In genomic region chrX:5122181-5122678, GRCh38 we compare ENCODE assay signal across 31 cellular contexts.
"Had no signal": no experiment of that assay in that cellular context is flagged by ENCODE, and none has a peak within 500 bp of the region (broad histone marks: within the 10 kb centered on the region; RNA-seq: fewer than 3 reads in every experiment).

No MANE protein-coding gene starts in this region.

- H3K4me1 ChIP-seq: ascending aorta, esophagus muscularis mucosa, foreskin keratinocyte, gastrocnemius medialis, heart right ventricle had no signal

- H3K9me3 ChIP-seq: ascending aorta, esophagus muscularis mucosa, gastrocnemius medialis, heart right ventricle had no signal

- H3K9me3 Mint-ChIP-seq: activated B cell treated with CpG ODN at 0.5 μM for 24 hours; activated CD4-positive, alpha-beta memory T cell treated with anti-CD3 and anti-CD28 coated beads for 36 hours; activated naive CD4-positive, alpha-beta T cell treated with anti-CD3 and anti-CD28 coated beads, Interleukin-2, amount 50 U/mL, for 72 hours; activated naive CD8-positive, alpha-beta T cell treated with anti-CD3 and anti-CD28 coated beads, Interleukin-2, amount 10 ng/mL, durations not matched to agents 7 days and 5 days; activated T-cell treated with anti-CD3 and anti-CD28 coated beads, Interleukin-2, amount 50 U/mL, for 24 hours; activated T-cell treated with anti-CD3 and anti-CD28 coated beads, Interleukin-2, amount 50 U/mL, for 72 hours; T-helper 2 cell treated with Interferon-gamma antibody and Interleukin-4, amounts not matched to agents 5 μg/mL and 100 μg/mL, for 36 hours had no signal

- H3K4me3 ChIP-seq: ascending aorta, esophagus muscularis mucosa, gastrocnemius medialis, heart right ventricle had no signal

- H3K27me3 Mint-ChIP-seq: activated B cell treated with CpG ODN at 0.5 μM for 24 hours; activated CD4-positive, alpha-beta memory T cell treated with anti-CD3 and anti-CD28 coated beads for 36 hours; activated naive CD4-positive, alpha-beta T cell treated with anti-CD3 and anti-CD28 coated beads, Interleukin-2, amount 10 ng/mL, durations not matched to agents 7 days and 5 days; activated naive CD8-positive, alpha-beta T cell treated with anti-CD3 and anti-CD28 coated beads, Interleukin-2, amount 10 ng/mL, durations not matched to agents 7 days and 5 days; activated T-cell treated with anti-CD3 and anti-CD28 coated beads, Interleukin-2, amount 50 U/mL, for 24 hours; effector memory CD8-positive, alpha-beta T cell; T-helper 17 cell had no signal

- H3K27ac Mint-ChIP-seq: activated B cell treated with CpG ODN at 0.5 μM for 24 hours; activated CD4-positive, alpha-beta memory T cell treated with anti-CD3 and anti-CD28 coated beads for 36 hours; activated naive CD4-positive, alpha-beta T cell treated with anti-CD3 and anti-CD28 coated beads, Interleukin-2, amount 10 ng/mL, durations not matched to agents 7 days and 5 days; activated naive CD4-positive, alpha-beta T cell treated with anti-CD3 and anti-CD28 coated beads, Interleukin-2, amount 50 U/mL, for 72 hours; activated naive CD8-positive, alpha-beta T cell treated with anti-CD3 and anti-CD28 coated beads, Interleukin-2, amount 10 ng/mL, durations not matched to agents 7 days and 5 days; activated T-cell treated with anti-CD3 and anti-CD28 coated beads, Interleukin-2, amount 50 U/mL, for 24 hours; activated T-cell treated with anti-CD3 and anti-CD28 coated beads, Interleukin-2, amount 50 U/mL, for 72 hours; effector memory CD8-positive, alpha-beta T cell; T-helper 17 cell; T-helper 2 cell treated with Interferon-gamma antibody and Interleukin-4, amounts not matched to agents 5 μg/mL and 100 μg/mL, for 36 hours had no signal

- H3K36me3 Mint-ChIP-seq: activated CD4-positive, alpha-beta memory T cell treated with anti-CD3 and anti-CD28 coated beads for 36 hours; activated naive CD4-positive, alpha-beta T cell treated with anti-CD3 and anti-CD28 coated beads, Interleukin-2, amount 10 ng/mL, durations not matched to agents 7 days and 5 days; activated naive CD4-positive, alpha-beta T cell treated with anti-CD3 and anti-CD28 coated beads, Interleukin-2, amount 50 U/mL, for 72 hours; activated naive CD8-positive, alpha-beta T cell treated with anti-CD3 and anti-CD28 coated beads, Interleukin-2, amount 10 ng/mL, durations not matched to agents 7 days and 5 days had no signal

- H3K27ac ChIP-seq: ascending aorta, brain microvascular endothelial cell, esophagus muscularis mucosa, foreskin keratinocyte, gastrocnemius medialis, heart right ventricle, WERI-Rb-1 had no signal

- DNase-seq: activated B cell treated with CpG ODN at 0.5 μM for 24 hours; activated CD4-positive, alpha-beta memory T cell treated with anti-CD3 and anti-CD28 coated beads for 36 hours; activated CD4-positive, alpha-beta T cell treated with anti-CD3 and anti-CD28 coated beads for 48 hours; activated CD8-positive, alpha-beta memory T cell treated with anti-CD3 and anti-CD28 coated beads, Interleukin-2, amount 50 U/mL, for 48 hours; activated gamma-delta T cell; activated naive CD4-positive, alpha-beta T cell; activated naive CD4-positive, alpha-beta T cell treated with anti-CD3 and anti-CD28 coated beads, Interleukin-2, amount 10 ng/mL, durations not matched to agents 7 days and 5 days; activated naive CD8-positive, alpha-beta T cell treated with anti-CD3 and anti-CD28 coated beads, Interleukin-2, amount 10 ng/mL, durations not matched to agents 7 days and 5 days; activated T-cell treated with anti-CD3 and anti-CD28 coated beads for 4 hours; activated T-cell treated with anti-CD3 and anti-CD28 coated beads, Interleukin-2, amount 50 U/mL, for 24 hours; activated T-cell treated with anti-CD3 and anti-CD28 coated beads, Interleukin-2, amount 50 U/mL, for 72 hours; brain microvascular endothelial cell; cortex of kidney; dermis blood vessel endothelial cell; effector CD4-positive, alpha-beta T cell; effector memory CD8-positive, alpha-beta T cell; erythroblast; foreskin keratinocyte; gastrocnemius medialis; heart right ventricle; T-helper 1 cell; T-helper 17 cell; T1000; WERI-Rb-1 had no signal

- FAIRE-seq: bronchial epithelial cell, colon had no signal

- H3K27me3 ChIP-seq: ascending aorta, brain microvascular endothelial cell, esophagus muscularis mucosa, foreskin keratinocyte, gastrocnemius medialis, heart right ventricle had no signal

- H3K4me3 Mint-ChIP-seq: activated B cell treated with CpG ODN at 0.5 μM for 24 hours; activated CD4-positive, alpha-beta memory T cell treated with anti-CD3 and anti-CD28 coated beads for 36 hours; activated naive CD4-positive, alpha-beta T cell treated with anti-CD3 and anti-CD28 coated beads, Interleukin-2, amount 10 ng/mL, durations not matched to agents 7 days and 5 days; activated naive CD8-positive, alpha-beta T cell treated with anti-CD3 and anti-CD28 coated beads, Interleukin-2, amount 10 ng/mL, durations not matched to agents 7 days and 5 days; activated T-cell treated with anti-CD3 and anti-CD28 coated beads, Interleukin-2, amount 50 U/mL, for 24 hours; activated T-cell treated with anti-CD3 and anti-CD28 coated beads, Interleukin-2, amount 50 U/mL, for 72 hours; effector memory CD8-positive, alpha-beta T cell; T-helper 17 cell; T-helper 2 cell treated with Interferon-gamma antibody and Interleukin-4, amounts not matched to agents 5 μg/mL and 100 μg/mL, for 36 hours had no signal

- H3K4me1 Mint-ChIP-seq: activated B cell treated with CpG ODN at 0.5 μM for 24 hours; activated naive CD4-positive, alpha-beta T cell treated with anti-CD3 and anti-CD28 coated beads, Interleukin-2, amount 10 ng/mL, durations not matched to agents 7 days and 5 days; activated naive CD8-positive, alpha-beta T cell treated with anti-CD3 and anti-CD28 coated beads, Interleukin-2, amount 10 ng/mL, durations not matched to agents 7 days and 5 days; T-helper 17 cell had no signal

- ATAC-seq: activated CD4-positive, CD25-positive, alpha-beta regulatory T cell treated with anti-CD3 and anti-CD28 coated beads, Interleukin-2, amount 50 U/mL, for 24 hours; activated naive CD4-positive, alpha-beta T cell treated with anti-CD3 and anti-CD28 coated beads, Interleukin-2, amount 50 U/mL, for 72 hours; activated T-cell treated with anti-CD3 and anti-CD28 coated beads, Interleukin-2, amount 50 U/mL, for 72 hours; effector memory CD8-positive, alpha-beta T cell; foreskin keratinocyte; gastrocnemius medialis; heart right ventricle; T-helper 17 cell had no signal

- H3K36me3 ChIP-seq: ascending aorta, brain microvascular endothelial cell, esophagus muscularis mucosa, gastrocnemius medialis, heart right ventricle, WERI-Rb-1 had no signal
